In the genomic region with DNA sequence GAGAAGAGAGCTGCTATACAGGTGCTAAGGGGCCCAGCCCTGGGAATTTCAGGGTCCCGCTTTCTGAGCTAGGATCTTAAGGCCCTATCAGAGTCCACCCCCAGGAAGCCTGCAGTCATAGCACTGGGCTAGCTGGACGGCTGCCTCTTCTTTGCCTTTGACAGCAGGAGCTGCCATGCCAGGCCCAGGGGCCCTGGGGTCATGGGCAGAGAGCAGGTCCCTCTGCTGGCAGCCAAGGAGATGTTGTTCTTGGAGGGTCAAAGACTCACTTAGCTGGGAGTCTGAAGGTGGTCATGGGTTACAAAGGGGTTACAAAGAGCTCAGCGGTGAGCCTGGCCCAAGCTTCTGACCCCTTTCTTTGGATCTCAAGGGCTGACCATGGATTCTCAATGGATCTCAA, we compare ENCODE assay signal across 1 cellular context.
TF ChIP-seq lines count a peak whose summit lies in the region.

No MANE protein-coding gene starts in this region.

TF ChIP-seq in GM23338, 12 proteins besides CTCF, POLR2A, EP300 and RAD21:
- TF ChIP-seq, protein P1, sequence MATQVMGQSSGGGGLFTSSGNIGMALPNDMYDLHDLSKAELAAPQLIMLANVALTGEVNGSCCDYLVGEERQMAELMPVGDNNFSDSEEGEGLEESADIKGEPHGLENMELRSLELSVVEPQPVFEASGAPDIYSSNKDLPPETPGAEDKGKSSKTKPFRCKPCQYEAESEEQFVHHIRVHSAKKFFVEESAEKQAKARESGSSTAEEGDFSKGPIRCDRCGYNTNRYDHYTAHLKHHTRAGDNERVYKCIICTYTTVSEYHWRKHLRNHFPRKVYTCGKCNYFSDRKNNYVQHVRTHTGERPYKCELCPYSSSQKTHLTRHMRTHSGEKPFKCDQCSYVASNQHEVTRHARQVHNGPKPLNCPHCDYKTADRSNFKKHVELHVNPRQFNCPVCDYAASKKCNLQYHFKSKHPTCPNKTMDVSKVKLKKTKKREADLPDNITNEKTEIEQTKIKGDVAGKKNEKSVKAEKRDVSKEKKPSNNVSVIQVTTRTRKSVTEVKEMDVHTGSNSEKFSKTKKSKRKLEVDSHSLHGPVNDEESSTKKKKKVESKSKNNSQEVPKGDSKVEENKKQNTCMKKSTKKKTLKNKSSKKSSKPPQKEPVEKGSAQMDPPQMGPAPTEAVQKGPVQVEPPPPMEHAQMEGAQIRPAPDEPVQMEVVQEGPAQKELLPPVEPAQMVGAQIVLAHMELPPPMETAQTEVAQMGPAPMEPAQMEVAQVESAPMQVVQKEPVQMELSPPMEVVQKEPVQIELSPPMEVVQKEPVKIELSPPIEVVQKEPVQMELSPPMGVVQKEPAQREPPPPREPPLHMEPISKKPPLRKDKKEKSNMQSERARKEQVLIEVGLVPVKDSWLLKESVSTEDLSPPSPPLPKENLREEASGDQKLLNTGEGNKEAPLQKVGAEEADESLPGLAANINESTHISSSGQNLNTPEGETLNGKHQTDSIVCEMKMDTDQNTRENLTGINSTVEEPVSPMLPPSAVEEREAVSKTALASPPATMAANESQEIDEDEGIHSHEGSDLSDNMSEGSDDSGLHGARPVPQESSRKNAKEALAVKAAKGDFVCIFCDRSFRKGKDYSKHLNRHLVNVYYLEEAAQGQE (IDR thresholded peaks at IDR 0.05; ENCODE audit: unreplicated experiment): no peak
- TF ChIP-seq STAT1 (IDR thresholded peaks at IDR 0.05; ENCODE audit: unreplicated experiment): no peak
- TF ChIP-seq JUNB (IDR thresholded peaks at IDR 0.05; ENCODE audit: unreplicated experiment): no peak
- TF ChIP-seq, protein P2, sequence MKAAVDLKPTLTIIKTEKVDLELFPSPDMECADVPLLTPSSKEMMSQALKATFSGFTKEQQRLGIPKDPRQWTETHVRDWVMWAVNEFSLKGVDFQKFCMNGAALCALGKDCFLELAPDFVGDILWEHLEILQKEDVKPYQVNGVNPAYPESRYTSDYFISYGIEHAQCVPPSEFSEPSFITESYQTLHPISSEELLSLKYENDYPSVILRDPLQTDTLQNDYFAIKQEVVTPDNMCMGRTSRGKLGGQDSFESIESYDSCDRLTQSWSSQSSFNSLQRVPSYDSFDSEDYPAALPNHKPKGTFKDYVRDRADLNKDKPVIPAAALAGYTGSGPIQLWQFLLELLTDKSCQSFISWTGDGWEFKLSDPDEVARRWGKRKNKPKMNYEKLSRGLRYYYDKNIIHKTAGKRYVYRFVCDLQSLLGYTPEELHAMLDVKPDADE (IDR thresholded peaks at IDR 0.05): no peak
TF ChIP-seq in GM23338: peak in this region for 0.
